ENCODE assay signal across 10 cellular contexts in genomic region chr11:12430912-12431311, GRCh38. TPM values are rescaled to one million over a fixed set of nuclear protein-coding genes. Genes with fewer than 3 reads are reported as not detected.
DNase-seq lines count a peak whose midpoint lies in the region; ATAC-seq and TF ChIP-seq lines count a peak whose summit lies in the region.
"Had no signal": no experiment of that assay in that cellular context is flagged by ENCODE, and none has a peak within 500 bp of the region (broad histone marks: within the 10 kb centered on the region; RNA-seq: fewer than 3 reads in every experiment).

No MANE protein-coding gene starts in this region.

- ATAC-seq in lower lobe of right lung (peak; percentile 75 to 87), HG03135 (IDR thresholded peaks at IDR 0.05; ENCODE audit: unreplicated experiment) (no peak), GM21528 (IDR thresholded peaks at IDR 0.05; ENCODE audit: low FRiP score, unreplicated experiment) (no peak), GM21737 (IDR thresholded peaks at IDR 0.05; ENCODE audit: unreplicated experiment) (no peak)

- H3K4me3 ChIP-seq in lower lobe of right lung (no peak overlapping the region), thyroid gland (replicated peaks in 1 of 3) (no peak overlapping the region)

- WGBS in thyroid gland, 2 donors: 65 to 76% methylated on average over 4 of the region's 4 CpGs

- intact Hi-C loops in lower lobe of right lung (cut with DNase I) (no loop called here), thyroid gland (cut with DNase I) (no loop called here)

- H3K9me3 ChIP-seq in lower lobe of right lung (no peaks in the 10 kb centered on the region), thyroid gland (no peaks in the 10 kb centered on the region)

- no peak for TF ChIP-seq POLR2A in thyroid gland (IDR thresholded peaks at IDR 0.05)

- H3K4me1 ChIP-seq in lower lobe of right lung: peaks cover 43% of the 10 kb centered on the region
- peaks cover 22 to 43% of the 10 kb centered on the region in 2 donors for H3K4me1 ChIP-seq in thyroid gland

- DNase-seq in LHCN-M2 (ENCODE audit: low read depth): peak; percentile 78
- peak; percentile 23 to 82 for DNase-seq in dermis microvascular lymphatic vessel endothelial cell (ENCODE audit: low read depth in 2 of 2)
- no peak for DNase-seq in lower lobe of right lung
- DNase-seq in thyroid gland: peak; percentile 25 to 39
- no peak for DNase-seq in anterior cingulate cortex (lab: John Stamatoyannopoulos, UW)
- DNase-seq: central memory CD4-positive, alpha-beta T cell; NCI-H2171 treated with DMSO at 0.1 percent for 48 hours had no signal

- TF ChIP-seq CTCF in lower lobe of right lung (IDR thresholded peaks at IDR 0.05): no peak
- TF ChIP-seq CTCF in thyroid gland (IDR thresholded peaks at IDR 0.05): no peak

- H3K36me3 ChIP-seq in lower lobe of right lung: no peaks in the 10 kb centered on the region
- no peaks in the 10 kb centered on the region for H3K36me3 ChIP-seq in thyroid gland

- H3K27ac ChIP-seq in lower lobe of right lung (no peak overlapping the region), thyroid gland (peak overlapping the region in 1 of 3 donors; percentile 29)

- no peaks in the 10 kb centered on the region for H3K27me3 ChIP-seq in lower lobe of right lung (ENCODE audit: low read depth)
- no peaks in the 10 kb centered on the region for H3K27me3 ChIP-seq in thyroid gland

RNA-seq across cellular contexts. Expression of gene PARVA, which starts 53.5 kb away (rescaled TPM):
- total RNA-seq in LHCN-M2 (2014; rRNA removed) (49.6 and 55.7 TPM in 2 replicates), dermis microvascular lymphatic vessel endothelial cell (17.6 and 25.5 TPM in 2 replicates), lower lobe of right lung (58.3 TPM), thyroid gland (10 to 100 TPM; 28.5 to 37.4 (median 32.2) TPM)
- 111 TPM for polyA plus RNA-seq in LHCN-M2 (2012)

Comparison
In these comparisons a context has a peak if more than half of its experiments do, and no peak if none do; other contexts are left out.
1. DNase-seq: peak in LHCN-M2 (single experiment), dermis microvascular lymphatic vessel endothelial cell (2 of 2) and thyroid gland (2 of 2); none in lower lobe of right lung (single experiment) and anterior cingulate cortex (0 of 58).
2. ATAC-seq: peak in lower lobe of right lung (2 of 2); none in HG03135 (single experiment), GM21528 (single experiment) and GM21737 (single experiment).